19 cellular contexts compared by ENCODE assay signal in the genomic region with DNA sequence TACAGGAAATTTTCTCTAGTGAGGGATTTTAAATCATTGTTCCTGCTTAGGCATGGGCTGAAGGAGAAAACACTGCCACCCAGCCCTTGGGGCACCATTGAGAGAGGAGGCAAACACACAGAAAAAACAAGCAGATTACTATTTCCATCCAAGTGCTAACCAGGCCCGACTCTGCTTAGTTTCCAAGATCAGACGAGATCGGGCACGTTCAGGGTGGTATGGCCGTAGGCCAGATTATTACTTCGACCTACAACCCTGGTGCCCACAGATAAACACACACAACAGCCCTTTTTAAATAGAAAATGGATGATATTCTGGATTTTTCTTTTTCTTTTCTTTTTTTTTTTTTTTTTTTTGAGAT.
"Had no signal": no experiment of that assay in that cellular context is flagged by ENCODE, and none has a peak within 500 bp of the region (broad histone marks: within the 10 kb centered on the region; RNA-seq: fewer than 3 reads in every experiment).

No MANE protein-coding gene starts in this region.

- H3K27me3 ChIP-seq: gastrocnemius medialis, left lung, upper lobe of right lung had no signal

- H3K36me3 ChIP-seq: gastrocnemius medialis, left lung, upper lobe of right lung had no signal

- H3K27ac ChIP-seq: coronary artery, gastrocnemius medialis, left lung, upper lobe of right lung had no signal

- H3K4me3 ChIP-seq: coronary artery, gastrocnemius medialis, left lung, upper lobe of right lung had no signal

- H3K36me3 Mint-ChIP-seq: activated naive CD8-positive, alpha-beta T cell; memory B cell; natural killer cell treated with Interleukin-12 subunit alpha and Interleukin-12 subunit beta and Interleukin-15 and Interleukin-18, amount 100 ng/mL, for 72 hours; WTC11 had no signal

- H3K4me1 Mint-ChIP-seq: activated CD4-positive, alpha-beta memory T cell treated with anti-CD3 and anti-CD28 coated beads, Interleukin-2, amount 10 ng/mL, durations not matched to agents 7 days and 5 days; memory B cell; WTC11 had no signal

- DNase-seq: activated CD4-positive, alpha-beta memory T cell treated with anti-CD3 and anti-CD28 coated beads, Interleukin-2, amount 10 ng/mL, durations not matched to agents 7 days and 5 days; activated CD4-positive, alpha-beta T cell treated with anti-CD3 and anti-CD28 coated beads for 4 hours; activated gamma-delta T cell treated with Interleukin-2 at 50 U/mL for 16 hours; activated T-cell treated with anti-CD3 and anti-CD28 coated beads, Interleukin-2, amount 50 U/mL, for 72 hours; amniotic stem cell; central memory CD4-positive, alpha-beta T cell; gastrocnemius medialis; left lung; posterior cingulate gyrus; small intestine; stimulated activated CD4-positive, alpha-beta T cell treated with anti-CD3 and anti-CD28 coated beads, Interleukin-4, amount 100 ng/mL, for 24 hours; stimulated activated naive CD4-positive, alpha-beta T cell treated with Interleukin-2 at 50 U/mL for 16 hours; SW 1271; upper lobe of right lung had no signal

- H3K9me3 Mint-ChIP-seq: activated CD4-positive, alpha-beta memory T cell treated with anti-CD3 and anti-CD28 coated beads, Interleukin-2, amount 10 ng/mL, durations not matched to agents 7 days and 5 days; activated T-cell treated with anti-CD3 and anti-CD28 coated beads, Interleukin-2, amount 50 U/mL, for 72 hours; memory B cell; natural killer cell treated with Interleukin-12 subunit alpha and Interleukin-12 subunit beta and Interleukin-15 and Interleukin-18, amount 100 ng/mL, for 72 hours; WTC11 had no signal

- H3K27me3 Mint-ChIP-seq: activated naive CD8-positive, alpha-beta T cell had no signal

- H3K4me1 ChIP-seq: gastrocnemius medialis, left lung, upper lobe of right lung had no signal

- H3K9me3 ChIP-seq: gastrocnemius medialis, left lung, upper lobe of right lung had no signal

- H3K4me3 Mint-ChIP-seq: activated CD4-positive, alpha-beta memory T cell treated with anti-CD3 and anti-CD28 coated beads, Interleukin-2, amount 10 ng/mL, durations not matched to agents 7 days and 5 days; activated naive CD8-positive, alpha-beta T cell; activated T-cell treated with anti-CD3 and anti-CD28 coated beads, Interleukin-2, amount 50 U/mL, for 72 hours; memory B cell; natural killer cell treated with Interleukin-12 subunit alpha and Interleukin-12 subunit beta and Interleukin-15 and Interleukin-18, amount 100 ng/mL, for 72 hours; WTC11 had no signal

- ATAC-seq: activated T-cell treated with anti-CD3 and anti-CD28 coated beads, Interleukin-2, amount 50 U/mL, for 72 hours; gastrocnemius medialis; left lung; natural killer cell treated with Interleukin-12 subunit alpha and Interleukin-12 subunit beta and Interleukin-15 and Interleukin-18, amount 100 ng/mL, for 72 hours; upper lobe of right lung; WTC11 had no signal

- H3K27ac Mint-ChIP-seq: activated CD4-positive, alpha-beta memory T cell treated with anti-CD3 and anti-CD28 coated beads, Interleukin-2, amount 10 ng/mL, durations not matched to agents 7 days and 5 days; activated naive CD8-positive, alpha-beta T cell; activated T-cell treated with anti-CD3 and anti-CD28 coated beads, Interleukin-2, amount 50 U/mL, for 72 hours; memory B cell; natural killer cell treated with Interleukin-12 subunit alpha and Interleukin-12 subunit beta and Interleukin-15 and Interleukin-18, amount 100 ng/mL, for 72 hours; WTC11 had no signal
